Comparison of ENCODE assay signal across 8 cellular contexts in genomic region chr14:24146622-24146977, GRCh38. TPM values are rescaled to one million over a fixed set of nuclear protein-coding genes. Genes with fewer than 3 reads are reported as not detected.
DNase-seq lines count a peak whose midpoint lies in the region; ATAC-seq, FAIRE-seq and TF ChIP-seq lines count a peak whose summit lies in the region.

No MANE protein-coding gene starts in this region.

- TF ChIP-seq RAD21 in HepG2 (CRISPR knock-in tag; IDR thresholded peaks at IDR 0.05), result no peak

- no peak overlapping the region for H2AFZ ChIP-seq in HepG2 (ENCODE audit: low read length)

- H3K79me2 ChIP-seq in HepG2 (ENCODE audit: insufficient read depth, low read length), result peaks cover 40% of the 10 kb centered on the region

- peak overlapping the region; percentile 98 for H3K4me2 ChIP-seq in HepG2 (ENCODE audit: low read depth, low read length)

- TF ChIP-seq EP300 in HepG2 (IDR thresholded peaks at IDR 0.05; ENCODE audit: low read depth in 2 of 2, low read length in 2 of 2) (peak in 1 of 2 experiments; percentile 35; a peak in 1 of 4 replicates), HepG2 (CRISPR knock-in tag; IDR thresholded peaks at IDR 0.05; ENCODE audit: borderline replicate concordance) (no peak)

- peaks cover 0 to 3% of the 10 kb centered on the region in 2 experiments; a peak in 1 of 5 replicates for H3K27me3 ChIP-seq in HepG2 (ENCODE audit: control insufficient read depth in 1 of 2, insufficient read depth in 2 of 2, low read length in 2 of 2)

- H3K4me1 ChIP-seq in HepG2 (ENCODE audit: insufficient read depth, low read length), result peaks cover 63% of the 10 kb centered on the region

- WGBS in HepG2 (ENCODE audit: low lambda C conversion rate), result under 1% methylated on average over 17 of the region's 17 CpGs

- no TSS peak for BruUV-seq in HepG2 (replicated peaks; lab: Mats Ljungman, UMichigan)

- peak; percentile 47 for TF ChIP-seq CTCF in HepG2 (CRISPR knock-in tag; IDR thresholded peaks at IDR 0.05)

- in situ Hi-C loops in HepG2 (cut with HindIII; ENCODE audit: extremely low pct_ligation_motif_present, low pct_unique_long_range_greater_than_20kb), result loop anchor here (25.0 kb wide), 1 partner anchor 834 kb away; the partner anchor contains the start of genes BCL2L2, PABPN1 and PPP1R3E

- peak overlapping the region; percentile 91 to 100 (median 96) for H3K4me3 ChIP-seq in HepG2 (replicated peaks in 1 of 3; ENCODE audit: insufficient read depth in 1 of 3, low read depth in 2 of 3, low read length in 3 of 3)

- CTCF ChIA-PET in HepG2 (lab: Yijun Ruan, JAX; ENCODE audit: low intra/inter-chr PET ratio, low total read pairs), result no interaction called here

- H3K36me3 ChIP-seq in HepG2 (replicated peaks in 1 of 2; ENCODE audit: control insufficient read depth in 1 of 2, insufficient read depth in 2 of 2, low read length in 2 of 2), result peaks cover 34 to 49% of the 10 kb centered on the region in 2 experiments

- POLR2A ChIA-PET in HepG2 (lab: Yijun Ruan, JAX), result interaction anchor here (0.6 to 8.5 kb wide), 66 partner anchors 11 to 1557 kb away, joined by 3 to 279 read pairs (median 5); partner anchors contain the start of genes ACIN1, BCL2L2, C14orf119 and CARMIL3

- intact Hi-C loops in HepG2 (cut with micrococcal nuclease; ENCODE audit: unreplicated experiment), result loop anchor here (1.0 kb wide), 3 partner anchors 15 to 42 kb away; partner anchors contain the start of genes DCAF11, IPO4, IRF9 and NRL

- peak in 1 of 2 experiments; percentile 4; a peak in 1 of 4 replicates for TF ChIP-seq POLR2A in HepG2 (IDR thresholded peaks at IDR 0.05; ENCODE audit: insufficient read depth in 1 of 2, low read depth in 2 of 2, low read length in 2 of 2)

- H3K9ac ChIP-seq in HepG2 (ENCODE audit: insufficient read depth, low read depth, low read length), result peak overlapping the region; percentile 95

- peak overlapping the region; percentile 76 for H3K27ac ChIP-seq in HepG2 (ENCODE audit: extremely low read length, insufficient read depth, low read length)

- H3K9me3 ChIP-seq in HepG2 (ENCODE audit: low read length), result no peaks in the 10 kb centered on the region

- DNase-seq in C1 segment of cervical spinal cord (lab: John Stamatoyannopoulos, UW) (peak; percentile 46 to 94 (median 87)), NCI-H526 treated with DMSO at 0.1 percent for 48 hours (lab: John Stamatoyannopoulos, UW) (peak; percentile 94), dermis blood vessel endothelial cell (peak; percentile 98), HepG2 (ENCODE audit: low spot score) (peak; percentile 100)
- DNase-seq in activated CD4-positive, alpha-beta T cell treated with anti-CD3 and anti-CD28 coated beads, Interleukin-2, amount 50 U/mL, for 24 hours (ENCODE audit: low read depth in 1 of 2, low spot score in 1 of 2), result peak; percentile 77 to 82
- DNase-seq in stimulated activated CD4-positive, alpha-beta T cell treated with anti-CD3 and anti-CD28 coated beads, Interleukin-2, amount 100 ng/mL, for 48 hours, result peak; percentile 84 to 86

- peaks cover 7% of the 10 kb centered on the region; the same call in 1 of the 2 replicates for H4K20me1 ChIP-seq in HepG2 (ENCODE audit: insufficient read depth, low read length)

- no peak for FAIRE-seq in HepG2 (lab: Jason Lieb, UNC)

- ATAC-seq in GM19395 (IDR thresholded peaks at IDR 0.05; ENCODE audit: unreplicated experiment), result peak; percentile 59
- peak; percentile 58 for ATAC-seq in HG03521 (IDR thresholded peaks at IDR 0.05; ENCODE audit: unreplicated experiment)
- peak; percentile 82 for ATAC-seq in HepG2

RNA-seq across cellular contexts. Expression of gene PSME2, which starts 0.2 kb away (rescaled TPM):
- 108 and 110 TPM in 2 replicates for total RNA-seq in dermis blood vessel endothelial cell
- 716 and 834 TPM in 2 replicates for total RNA-seq in HepG2 (2016; rRNA removed; fragmentation: Illumina TruSeq; extraction: Trizol)
- total RNA-seq in HepG2 (2016; cell fraction: cytosol; rRNA removed; fragmentation: Illumina TruSeq; extraction: Trizol; ENCODE audit: low read depth), result 203 and 215 TPM in 2 replicates
- total RNA-seq in HepG2 (2016; cell fraction: insoluble cytoplasmic fraction; rRNA removed; fragmentation: Illumina TruSeq; extraction: Trizol), result 729 and 850 TPM in 2 replicates
- 201 TPM in 2 replicates for total RNA-seq in HepG2 (2016; cell fraction: membrane; rRNA removed; fragmentation: Illumina TruSeq; extraction: Trizol)
- total RNA-seq in HepG2 (2016; cell fraction: nucleus; rRNA removed; fragmentation: Illumina TruSeq; extraction: Trizol), result 350 and 410 TPM in 2 replicates
- 332 and 362 TPM in 2 replicates for polyA plus RNA-seq in HepG2 (2011; rRNA removed)
- polyA plus RNA-seq in HepG2 (2011; cell fraction: cytosol; rRNA removed), result 139 and 148 TPM in 2 replicates
- 1,051 and 1,099 TPM in 2 replicates for polyA plus RNA-seq in HepG2 (2011; cell fraction: nucleus; rRNA removed)
- polyA plus RNA-seq in HepG2 (2012), result 349 and 352 TPM in 2 replicates
- 217 and 232 TPM in 2 replicates for polyA plus RNA-seq in HepG2 (2016; cell fraction: cytosol; fragmentation: Illumina TruSeq; extraction: Trizol; ENCODE audit: low read depth)
- polyA plus RNA-seq in HepG2 (2016; cell fraction: insoluble cytoplasmic fraction; fragmentation: Illumina TruSeq; extraction: Trizol; ENCODE audit: low read depth), result 820 and 900 TPM in 2 replicates
- 168 and 182 TPM in 2 replicates for polyA plus RNA-seq in HepG2 (2016; cell fraction: membrane; fragmentation: Illumina TruSeq; extraction: Trizol; ENCODE audit: low read depth)
- polyA plus RNA-seq in HepG2 (2016; cell fraction: nucleus; fragmentation: Illumina TruSeq; extraction: Trizol; ENCODE audit: insufficient read depth, low read depth), result 846 and 908 TPM in 2 replicates
- 65.6 and 111 TPM in 2 replicates for polyA minus RNA-seq in HepG2 (2011; rRNA and poly(A)+ RNA removed; ENCODE audit: low replicate concordance)
- polyA minus RNA-seq in HepG2 (2011; cell fraction: cytosol; rRNA and poly(A)+ RNA removed), result 47.8 and 52.0 TPM in 2 replicates
- 120 and 160 TPM in 2 replicates for polyA minus RNA-seq in HepG2 (2011; cell fraction: nucleus; rRNA and poly(A)+ RNA removed)

RNA-seq across cellular contexts. Expression of gene RNF31, which starts 0.7 kb away (rescaled TPM):
- total RNA-seq in dermis blood vessel endothelial cell (53.2 and 54.1 TPM in 2 replicates), HepG2 (2016; rRNA removed; fragmentation: Illumina TruSeq; extraction: Trizol) (65.9 and 86.8 TPM in 2 replicates)
- 17.8 and 17.9 TPM in 2 replicates for total RNA-seq in HepG2 (2016; cell fraction: cytosol; rRNA removed; fragmentation: Illumina TruSeq; extraction: Trizol; ENCODE audit: low read depth)
- 59.1 and 93.8 TPM in 2 replicates for total RNA-seq in HepG2 (2016; cell fraction: insoluble cytoplasmic fraction; rRNA removed; fragmentation: Illumina TruSeq; extraction: Trizol)
- total RNA-seq in HepG2 (2016; cell fraction: membrane; rRNA removed; fragmentation: Illumina TruSeq; extraction: Trizol), result 39.1 and 41.7 TPM in 2 replicates
- 72.5 and 77.1 TPM in 2 replicates for total RNA-seq in HepG2 (2016; cell fraction: nucleus; rRNA removed; fragmentation: Illumina TruSeq; extraction: Trizol)
- polyA plus RNA-seq in HepG2 (2011; rRNA removed), result 48.2 and 59.0 TPM in 2 replicates
- 20.8 and 23.9 TPM in 2 replicates for polyA plus RNA-seq in HepG2 (2011; cell fraction: cytosol; rRNA removed)
- 197 and 225 TPM in 2 replicates for polyA plus RNA-seq in HepG2 (2011; cell fraction: nucleus; rRNA removed)
- 61.6 and 78.3 TPM in 2 replicates for polyA plus RNA-seq in HepG2 (2012)
- 13.8 and 14.9 TPM in 2 replicates for polyA plus RNA-seq in HepG2 (2016; cell fraction: cytosol; fragmentation: Illumina TruSeq; extraction: Trizol; ENCODE audit: low read depth)
- polyA plus RNA-seq in HepG2 (2016; cell fraction: insoluble cytoplasmic fraction; fragmentation: Illumina TruSeq; extraction: Trizol; ENCODE audit: low read depth), result 59.9 and 61.7 TPM in 2 replicates
- 28.2 and 30.6 TPM in 2 replicates for polyA plus RNA-seq in HepG2 (2016; cell fraction: membrane; fragmentation: Illumina TruSeq; extraction: Trizol; ENCODE audit: low read depth)
- 186 and 241 TPM in 2 replicates for polyA plus RNA-seq in HepG2 (2016; cell fraction: nucleus; fragmentation: Illumina TruSeq; extraction: Trizol; ENCODE audit: insufficient read depth, low read depth)
- polyA minus RNA-seq in HepG2 (2011; rRNA and poly(A)+ RNA removed; ENCODE audit: low replicate concordance), result 71.7 and 184 TPM in 2 replicates
- 31.6 and 52.6 TPM in 2 replicates for polyA minus RNA-seq in HepG2 (2011; cell fraction: cytosol; rRNA and poly(A)+ RNA removed)
- polyA minus RNA-seq in HepG2 (2011; cell fraction: nucleus; rRNA and poly(A)+ RNA removed), result 113 and 130 TPM in 2 replicates

RNA-seq across cellular contexts. Expression of gene EMC9, which starts 5.2 kb away (rescaled TPM):
- total RNA-seq in dermis blood vessel endothelial cell (21.4 and 26.4 TPM in 2 replicates), HepG2 (2016; rRNA removed; fragmentation: Illumina TruSeq; extraction: Trizol) (71.2 and 78.7 TPM in 2 replicates)
- 68.4 and 89.8 TPM in 2 replicates for total RNA-seq in HepG2 (2016; cell fraction: cytosol; rRNA removed; fragmentation: Illumina TruSeq; extraction: Trizol; ENCODE audit: low read depth)
- total RNA-seq in HepG2 (2016; cell fraction: insoluble cytoplasmic fraction; rRNA removed; fragmentation: Illumina TruSeq; extraction: Trizol), result 67.6 and 78.5 TPM in 2 replicates
- total RNA-seq in HepG2 (2016; cell fraction: membrane; rRNA removed; fragmentation: Illumina TruSeq; extraction: Trizol), result 77.6 and 98.8 TPM in 2 replicates
- 54.8 and 64.3 TPM in 2 replicates for total RNA-seq in HepG2 (2016; cell fraction: nucleus; rRNA removed; fragmentation: Illumina TruSeq; extraction: Trizol)
- polyA plus RNA-seq in HepG2 (2011; rRNA removed), result 60.5 and 63.9 TPM in 2 replicates
- 49.4 and 73.1 TPM in 2 replicates for polyA plus RNA-seq in HepG2 (2011; cell fraction: cytosol; rRNA removed)
- polyA plus RNA-seq in HepG2 (2011; cell fraction: nucleus; rRNA removed), result 212 and 227 TPM in 2 replicates
- polyA plus RNA-seq in HepG2 (2012), result 50.7 and 62.7 TPM in 2 replicates
- 103 and 134 TPM in 2 replicates for polyA plus RNA-seq in HepG2 (2016; cell fraction: cytosol; fragmentation: Illumina TruSeq; extraction: Trizol; ENCODE audit: low read depth)
- 96.0 and 104 TPM in 2 replicates for polyA plus RNA-seq in HepG2 (2016; cell fraction: insoluble cytoplasmic fraction; fragmentation: Illumina TruSeq; extraction: Trizol; ENCODE audit: low read depth)
- polyA plus RNA-seq in HepG2 (2016; cell fraction: membrane; fragmentation: Illumina TruSeq; extraction: Trizol; ENCODE audit: low read depth), result 99.3 and 118 TPM in 2 replicates
- 175 and 183 TPM in 2 replicates for polyA plus RNA-seq in HepG2 (2016; cell fraction: nucleus; fragmentation: Illumina TruSeq; extraction: Trizol; ENCODE audit: insufficient read depth, low read depth)
- 16.0 and 62.4 TPM in 2 replicates for polyA minus RNA-seq in HepG2 (2011; rRNA and poly(A)+ RNA removed; ENCODE audit: low replicate concordance)
- 10.1 and 13.6 TPM in 2 replicates for polyA minus RNA-seq in HepG2 (2011; cell fraction: cytosol; rRNA and poly(A)+ RNA removed)
- 35.1 and 41.2 TPM in 2 replicates for polyA minus RNA-seq in HepG2 (2011; cell fraction: nucleus; rRNA and poly(A)+ RNA removed)

RNA-seq across cellular contexts. Expression of gene PSME1, which starts 10.6 kb away (rescaled TPM):
- total RNA-seq in dermis blood vessel endothelial cell (167 TPM in 2 replicates), HepG2 (2016; rRNA removed; fragmentation: Illumina TruSeq; extraction: Trizol) (608 and 713 TPM in 2 replicates)
- 168 and 169 TPM in 2 replicates for total RNA-seq in HepG2 (2016; cell fraction: cytosol; rRNA removed; fragmentation: Illumina TruSeq; extraction: Trizol; ENCODE audit: low read depth)
- 588 and 713 TPM in 2 replicates for total RNA-seq in HepG2 (2016; cell fraction: insoluble cytoplasmic fraction; rRNA removed; fragmentation: Illumina TruSeq; extraction: Trizol)
- 219 and 226 TPM in 2 replicates for total RNA-seq in HepG2 (2016; cell fraction: membrane; rRNA removed; fragmentation: Illumina TruSeq; extraction: Trizol)
- 227 and 232 TPM in 2 replicates for total RNA-seq in HepG2 (2016; cell fraction: nucleus; rRNA removed; fragmentation: Illumina TruSeq; extraction: Trizol)
- polyA plus RNA-seq in HepG2 (2011; rRNA removed), result 144 and 159 TPM in 2 replicates
- polyA plus RNA-seq in HepG2 (2011; cell fraction: cytosol; rRNA removed), result 166 and 205 TPM in 2 replicates
- polyA plus RNA-seq in HepG2 (2011; cell fraction: nucleus; rRNA removed), result 178 and 230 TPM in 2 replicates
- 318 and 352 TPM in 2 replicates for polyA plus RNA-seq in HepG2 (2012)
- 166 and 179 TPM in 2 replicates for polyA plus RNA-seq in HepG2 (2016; cell fraction: cytosol; fragmentation: Illumina TruSeq; extraction: Trizol; ENCODE audit: low read depth)
- 679 and 694 TPM in 2 replicates for polyA plus RNA-seq in HepG2 (2016; cell fraction: insoluble cytoplasmic fraction; fragmentation: Illumina TruSeq; extraction: Trizol; ENCODE audit: low read depth)
- polyA plus RNA-seq in HepG2 (2016; cell fraction: membrane; fragmentation: Illumina TruSeq; extraction: Trizol; ENCODE audit: low read depth), result 175 and 190 TPM in 2 replicates
- 333 and 365 TPM in 2 replicates for polyA plus RNA-seq in HepG2 (2016; cell fraction: nucleus; fragmentation: Illumina TruSeq; extraction: Trizol; ENCODE audit: insufficient read depth, low read depth)
- polyA minus RNA-seq in HepG2 (2011; rRNA and poly(A)+ RNA removed; ENCODE audit: low replicate concordance), result 25.5 and 44.3 TPM in 2 replicates
- 59.6 and 69.7 TPM in 2 replicates for polyA minus RNA-seq in HepG2 (2011; cell fraction: cytosol; rRNA and poly(A)+ RNA removed)
- 42.1 and 46.1 TPM in 2 replicates for polyA minus RNA-seq in HepG2 (2011; cell fraction: nucleus; rRNA and poly(A)+ RNA removed)

RNA-seq across cellular contexts. Expression of gene IRF9, which starts 14.5 kb away (rescaled TPM):
- total RNA-seq in dermis blood vessel endothelial cell (37.8 and 55.5 TPM in 2 replicates), HepG2 (2016; rRNA removed; fragmentation: Illumina TruSeq; extraction: Trizol) (13.8 and 14.9 TPM in 2 replicates)
- total RNA-seq in HepG2 (2016; cell fraction: cytosol; rRNA removed; fragmentation: Illumina TruSeq; extraction: Trizol; ENCODE audit: low read depth), result 13.0 and 16.4 TPM in 2 replicates
- 11.5 and 20.0 TPM in 2 replicates for total RNA-seq in HepG2 (2016; cell fraction: insoluble cytoplasmic fraction; rRNA removed; fragmentation: Illumina TruSeq; extraction: Trizol)
- 9.6 and 12.0 TPM in 2 replicates for total RNA-seq in HepG2 (2016; cell fraction: membrane; rRNA removed; fragmentation: Illumina TruSeq; extraction: Trizol)
- total RNA-seq in HepG2 (2016; cell fraction: nucleus; rRNA removed; fragmentation: Illumina TruSeq; extraction: Trizol), result 24.8 and 26.7 TPM in 2 replicates
- polyA plus RNA-seq in HepG2 (2011; rRNA removed), result 49.7 and 60.9 TPM in 2 replicates
- 22.0 and 25.7 TPM in 2 replicates for polyA plus RNA-seq in HepG2 (2011; cell fraction: cytosol; rRNA removed)
- polyA plus RNA-seq in HepG2 (2011; cell fraction: nucleus; rRNA removed), result 220 and 221 TPM in 2 replicates
- polyA plus RNA-seq in HepG2 (2012), result 25.5 and 30.7 TPM in 2 replicates
- polyA plus RNA-seq in HepG2 (2016; cell fraction: cytosol; fragmentation: Illumina TruSeq; extraction: Trizol; ENCODE audit: low read depth), result 3.8 and 5.2 TPM in 2 replicates
- 8.6 and 12.0 TPM in 2 replicates for polyA plus RNA-seq in HepG2 (2016; cell fraction: insoluble cytoplasmic fraction; fragmentation: Illumina TruSeq; extraction: Trizol; ENCODE audit: low read depth)
- polyA plus RNA-seq in HepG2 (2016; cell fraction: membrane; fragmentation: Illumina TruSeq; extraction: Trizol; ENCODE audit: low read depth), result 5.8 and 6.6 TPM in 2 replicates
- polyA plus RNA-seq in HepG2 (2016; cell fraction: nucleus; fragmentation: Illumina TruSeq; extraction: Trizol; ENCODE audit: insufficient read depth, low read depth), result 78.7 and 84.9 TPM in 2 replicates
- polyA minus RNA-seq in HepG2 (2011; rRNA and poly(A)+ RNA removed; ENCODE audit: low replicate concordance), result 41.1 and 128 TPM in 2 replicates
- polyA minus RNA-seq in HepG2 (2011; cell fraction: cytosol; rRNA and poly(A)+ RNA removed), result 24.4 and 32.8 TPM in 2 replicates
- 84.8 and 144 TPM in 2 replicates for polyA minus RNA-seq in HepG2 (2011; cell fraction: nucleus; rRNA and poly(A)+ RNA removed)

Comparison
In these comparisons a context has a peak if more than half of its experiments do, and no peak if none do; other contexts are left out.
1. Peak in every context shown above with its lines: DNase-seq, ATAC-seq, H3K4me3 ChIP-seq and H3K27ac ChIP-seq.